In genomic region chrX:138877746-138878145, GRCh38 we compare ENCODE assay signal across 21 cellular contexts.
DNase-seq lines count a peak whose midpoint lies in the region; ATAC-seq, FAIRE-seq and TF ChIP-seq lines count a peak whose summit lies in the region.
"Had no signal": no experiment of that assay in that cellular context is flagged by ENCODE, and none has a peak within 500 bp of the region (broad histone marks: within the 10 kb centered on the region; RNA-seq: fewer than 3 reads in every experiment).

No MANE protein-coding gene starts in this region.

- H2AFZ ChIP-seq in PC-3 (ENCODE audit: low read length) = no peak overlapping the region

- no peak for TF ChIP-seq POLR2A in Peyer's patch (IDR thresholded peaks at IDR 0.05)

- H3F3A ChIP-seq in PC-3 (ENCODE audit: low read length, unreplicated experiment) = no peaks in the 10 kb centered on the region

- peak overlapping the region; percentile 78 for H3K4me2 ChIP-seq in PC-3 (ENCODE audit: low read length)
- H3K4me2 ChIP-seq: KMS-11 had no signal

- peak; percentile 91 for ATAC-seq in PC-3
- ATAC-seq in foreskin keratinocyte = peak; percentile 42
- ATAC-seq: GM12878 had no signal

- peaks cover 13% of the 10 kb centered on the region for H3K4me1 ChIP-seq in PC-3 (ENCODE audit: insufficient read depth, low read length)
- H3K4me1 ChIP-seq in foreskin keratinocyte = no peaks in the 10 kb centered on the region
- H3K4me1 ChIP-seq in Peyer's patch = no peaks in the 10 kb centered on the region

- intact Hi-C loops in PC-3 (cut with micrococcal nuclease) = loop anchor here (1.0 kb wide), 1 partner anchor 48 kb away; no protein-coding TSS in a partner anchor

- H3K79me2 ChIP-seq in PC-3 (ENCODE audit: low read length) = no peaks in the 10 kb centered on the region

- DNase-seq in ELR (ENCODE audit: low read depth) = peak; percentile 24
- peak; percentile 92 for DNase-seq in PC-3
- DNase-seq in bronchial epithelial cell (ENCODE audit: low read depth) = peak; percentile 86
- peak; percentile 71 to 85 for DNase-seq in foreskin keratinocyte
- DNase-seq in coronary artery (ENCODE audit: low spot score) = no peak
- DNase-seq in foreskin melanocyte = no peak
- DNase-seq in activated CD4-positive, alpha-beta T cell treated with anti-CD3 and anti-CD28 coated beads for 1 hour = no peak
- no peak for DNase-seq in Peyer's patch
- DNase-seq: C1 segment of cervical spinal cord, DND-41, GDM1, MM.1S, NCI-H1105, NCI-H1694 treated with DMSO at 0.1 percent for 48 hours, NCI-H345, OCI-M1, Right ventricle myocardium superior had no signal

- no TSS peak for BruUV-seq in PC-3 (replicated peaks; lab: Mats Ljungman, UMichigan)

- H4K20me1 ChIP-seq in PC-3 (ENCODE audit: low read length) = no peaks in the 10 kb centered on the region

- no peak for FAIRE-seq in bronchial epithelial cell (lab: Jason Lieb, UNC)
- FAIRE-seq: A204.1, GM12878 had no signal

- H3K4me3 ChIP-seq in PC-3 (ENCODE audit: low read length) = 0 out of 2 replicates have a peak overlapping the region, but pooled peaks have one; percentile 30
- H3K4me3 ChIP-seq in bronchial epithelial cell (ENCODE audit: low read depth, low read length) = no peak overlapping the region
- no peak overlapping the region for H3K4me3 ChIP-seq in coronary artery
- H3K4me3 ChIP-seq in Peyer's patch = no peak overlapping the region
- H3K4me3 ChIP-seq: GM12878, SK-N-MC had no signal

- peak overlapping the region; percentile 54; the same call in 1 of the 2 replicates for H3K9ac ChIP-seq in PC-3 (ENCODE audit: low read length)
- H3K9ac ChIP-seq: KMS-11 had no signal

- H3K27me3 ChIP-seq in PC-3 (ENCODE audit: low read length) (no peaks in the 10 kb centered on the region), bronchial epithelial cell (ENCODE audit: control insufficient read depth, insufficient read depth, low read length) (no peaks in the 10 kb centered on the region), foreskin keratinocyte (no peaks in the 10 kb centered on the region), Peyer's patch (no peaks in the 10 kb centered on the region)

- peak overlapping the region; percentile 86 for H3K27ac ChIP-seq in PC-3 (ENCODE audit: low read length)
- H3K27ac ChIP-seq in foreskin keratinocyte = no peak overlapping the region
- no peak overlapping the region for H3K27ac ChIP-seq in coronary artery
- H3K27ac ChIP-seq in Peyer's patch = no peak overlapping the region
- H3K27ac ChIP-seq: KMS-11, SK-N-MC had no signal

- TF ChIP-seq CTCF in PC-3 (conservative IDR thresholded peaks at IDR 0.05; ENCODE audit: low read depth, low read length) (no peak), bronchial epithelial cell (IDR thresholded peaks at IDR 0.05; ENCODE audit: insufficient read depth, low read length, severe bottlenecking) (no peak), foreskin keratinocyte (conservative IDR thresholded peaks at IDR 0.05) (no peak), coronary artery (IDR thresholded peaks at IDR 0.05) (no peak), Peyer's patch (IDR thresholded peaks at IDR 0.05) (no peak)

- POLR2A ChIA-PET in PC-3 (lab: Charles Lee; ENCODE audit: unreplicated experiment) = no interaction called here

- no peaks in the 10 kb centered on the region for H3K9me3 ChIP-seq in PC-3 (ENCODE audit: low read length)
- no peaks in the 10 kb centered on the region for H3K9me3 ChIP-seq in Peyer's patch

- CTCF ChIA-PET in PC-3 (lab: Charles Lee) = no interaction called here

- H3K9me2 ChIP-seq in PC-3 (replicated peaks; ENCODE audit: low read length) = no peaks in the 10 kb centered on the region

- H3K36me3 ChIP-seq in PC-3 (ENCODE audit: low read depth, low read length) = no peaks in the 10 kb centered on the region
- no peaks in the 10 kb centered on the region for H3K36me3 ChIP-seq in bronchial epithelial cell (ENCODE audit: control insufficient read depth, insufficient read depth, low read length)
- H3K36me3 ChIP-seq in Peyer's patch = no peaks in the 10 kb centered on the region

Comparison
In these comparisons a context has a peak if more than half of its experiments do, and no peak if none do; other contexts are left out.
1. DNase-seq: peak in ELR (single experiment), PC-3 (single experiment), bronchial epithelial cell (single experiment) and foreskin keratinocyte (2 of 2); none in coronary artery (single experiment), foreskin melanocyte (single experiment), activated CD4-positive, alpha-beta T cell treated with anti-CD3 and anti-CD28 coated beads for 1 hour (single experiment) and Peyer's patch (0 of 3).